In the genomic region with DNA sequence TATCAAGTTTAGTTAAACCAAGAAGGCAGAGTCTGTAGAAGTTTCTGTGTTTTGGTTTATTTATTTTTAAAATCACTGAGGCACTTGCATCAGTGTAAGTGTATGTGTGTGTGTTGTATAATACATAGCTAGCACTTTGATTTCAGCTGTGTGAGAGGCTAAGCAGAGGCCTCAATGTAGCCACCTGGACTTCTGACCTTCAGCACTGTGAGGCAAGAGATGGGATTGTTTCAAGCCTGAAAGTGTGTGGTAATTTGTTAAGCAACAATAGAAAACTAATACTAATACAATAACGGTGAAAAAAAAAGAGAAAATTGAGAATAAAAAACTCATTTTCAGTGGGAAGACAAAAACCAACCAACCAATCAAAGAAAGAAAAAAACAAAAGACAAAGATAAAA, we compare ENCODE assay signal across 22 cellular contexts.
"Had no signal": no experiment of that assay in that cellular context is flagged by ENCODE, and none has a peak within 500 bp of the region (broad histone marks: within the 10 kb centered on the region; RNA-seq: fewer than 3 reads in every experiment).

No MANE protein-coding gene starts in this region.

- H3K27me3 ChIP-seq: MG63, Peyer's patch, SJSA1 had no signal

- H3K4me3 ChIP-seq: MG63, Peyer's patch, SJSA1, SK-N-MC had no signal

- H3K9me3 ChIP-seq: MG63, Peyer's patch, SJSA1 had no signal

- H3K4me1 ChIP-seq: Peyer's patch, SJSA1 had no signal

- DNase-seq: Karpas-422; KBM-7; MG63; NCI-H1092 treated with DMSO at 0.1 percent for 48 hours; NCI-H1436; NCI-H187; NCI-H2029; NCI-H2081 treated with DMSO at 0.1 percent for 48 hours; NCI-H2227 treated with DMSO at 0.1 percent for 48 hours; NCI-H524; NCI-H526 treated with DMSO at 0.1 percent for 48 hours; NCI-H748 treated with DMSO at 0.1 percent for 48 hours; NK-92 treated with Interleukin-12 subunit alpha and Interleukin-12 subunit beta, amount 100 ng/mL, for 24 hours; PC-3; Peyer's patch; Right ventricle myocardium superior; SIG-M5; SW 1271; T-cell had no signal

- H3K27ac ChIP-seq: HL-60, Peyer's patch, SJSA1, SK-N-MC had no signal

- H3K36me3 ChIP-seq: MG63, Peyer's patch, SJSA1 had no signal

- ATAC-seq: PC-3, T-cell had no signal
